2 cellular contexts compared by ENCODE assay signal in the genomic region with DNA sequence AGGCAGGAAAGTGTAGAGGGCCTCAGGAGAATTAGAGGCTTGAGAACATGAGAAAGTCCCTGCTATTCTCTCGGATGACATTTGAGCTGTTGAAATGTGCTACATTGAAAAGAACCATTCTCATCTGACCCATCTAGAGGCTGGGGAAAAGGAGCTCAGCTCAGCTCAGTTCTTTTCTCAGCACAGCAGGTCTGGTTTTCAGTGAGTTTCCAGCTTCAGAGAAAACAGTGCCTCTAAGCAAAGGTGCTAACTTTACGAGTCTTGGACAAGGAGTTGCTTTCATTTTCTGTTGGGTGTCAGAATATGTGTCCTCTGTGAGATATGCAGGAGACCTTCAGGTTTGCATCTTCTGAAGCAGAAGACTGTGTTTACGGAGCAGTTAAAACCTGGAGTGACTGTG.
TF ChIP-seq lines count a peak whose summit lies in the region.

No MANE protein-coding gene starts in this region.

TF ChIP-seq in HepG2, 621 proteins besides CTCF, POLR2A, EP300 and RAD21:
- TF ChIP-seq, protein P1, sequence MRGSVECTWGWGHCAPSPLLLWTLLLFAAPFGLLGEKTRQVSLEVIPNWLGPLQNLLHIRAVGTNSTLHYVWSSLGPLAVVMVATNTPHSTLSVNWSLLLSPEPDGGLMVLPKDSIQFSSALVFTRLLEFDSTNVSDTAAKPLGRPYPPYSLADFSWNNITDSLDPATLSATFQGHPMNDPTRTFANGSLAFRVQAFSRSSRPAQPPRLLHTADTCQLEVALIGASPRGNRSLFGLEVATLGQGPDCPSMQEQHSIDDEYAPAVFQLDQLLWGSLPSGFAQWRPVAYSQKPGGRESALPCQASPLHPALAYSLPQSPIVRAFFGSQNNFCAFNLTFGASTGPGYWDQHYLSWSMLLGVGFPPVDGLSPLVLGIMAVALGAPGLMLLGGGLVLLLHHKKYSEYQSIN (CRISPR knock-in tag; IDR thresholded peaks at IDR 0.05; ENCODE audit: borderline replicate concordance) = no peak
- TF ChIP-seq, protein P2, sequence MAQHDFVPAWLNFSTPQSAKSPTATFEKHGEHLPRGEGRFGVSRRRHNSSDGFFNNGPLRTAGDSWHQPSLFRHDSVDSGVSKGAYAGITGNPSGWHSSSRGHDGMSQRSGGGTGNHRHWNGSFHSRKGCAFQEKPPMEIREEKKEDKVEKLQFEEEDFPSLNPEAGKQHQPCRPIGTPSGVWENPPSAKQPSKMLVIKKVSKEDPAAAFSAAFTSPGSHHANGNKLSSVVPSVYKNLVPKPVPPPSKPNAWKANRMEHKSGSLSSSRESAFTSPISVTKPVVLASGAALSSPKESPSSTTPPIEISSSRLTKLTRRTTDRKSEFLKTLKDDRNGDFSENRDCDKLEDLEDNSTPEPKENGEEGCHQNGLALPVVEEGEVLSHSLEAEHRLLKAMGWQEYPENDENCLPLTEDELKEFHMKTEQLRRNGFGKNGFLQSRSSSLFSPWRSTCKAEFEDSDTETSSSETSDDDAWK (CRISPR knock-in tag; IDR thresholded peaks at IDR 0.05) = no peak
- TF ChIP-seq ZNF484 (CRISPR knock-in tag; IDR thresholded peaks at IDR 0.05; ENCODE audit: borderline replicate concordance, low read depth) (no peak), ZSCAN22 (CRISPR knock-in tag; IDR thresholded peaks at IDR 0.05) (no peak), SP140L (CRISPR knock-in tag; IDR thresholded peaks at IDR 0.05; ENCODE audit: borderline replicate concordance) (no peak), ZNF674 (CRISPR knock-in tag; IDR thresholded peaks at IDR 0.05; ENCODE audit: low read depth) (no peak), RBFOX2 (IDR thresholded peaks at IDR 0.05; ENCODE audit: low read depth, low read length) (no peak)

TF ChIP-seq in GM23338, 12 proteins besides CTCF, POLR2A, EP300 and RAD21:
- no peak for TF ChIP-seq NANOG (IDR thresholded peaks at IDR 0.05; ENCODE audit: borderline replicate concordance)
